10 cellular contexts compared by ENCODE assay signal in genomic region chr22:20983081-20983745, GRCh38. TPM values are rescaled to one million over a fixed set of nuclear protein-coding genes. Genes with fewer than 3 reads are reported as not detected.
DNase-seq lines count a peak whose midpoint lies in the region; ATAC-seq, FAIRE-seq and TF ChIP-seq lines count a peak whose summit lies in the region.
"Had no signal": no experiment of that assay in that cellular context is flagged by ENCODE, and none has a peak within 500 bp of the region (broad histone marks: within the 10 kb centered on the region; RNA-seq: fewer than 3 reads in every experiment).

No MANE protein-coding gene starts in this region.

- TF ChIP-seq EP300 in K562 (IDR thresholded peaks at IDR 0.05; ENCODE audit: low read length) = no peak

- intact Hi-C loops in heart left ventricle (cut with DNase I) = loop anchor here in 3 of 10 donors (5.0 to 10.0 kb wide), 6 partner anchors 36 to 128 kb away; partner anchors contain the start of genes CRKL (in 1 of the 3), PI4KA (in 1 of the 3) and SNAP29 (in 1 of the 3)
- intact Hi-C loops in left ventricle myocardium superior (cut with micrococcal nuclease) = loop anchor here (10.0 kb wide), 1 partner anchor 68 kb away; the partner anchor contains the start of gene CRKL
- intact Hi-C loops in K562 (cut with micrococcal nuclease) = loop anchor here (5.0 kb wide), 2 partner anchors 51 to 206 kb away; no protein-coding TSS in a partner anchor
- intact Hi-C loops in vagina (cut with DNase I) = no loop called here

- no TSS peak for BruUV-seq in K562 (replicated peaks; lab: Mats Ljungman, UMichigan)

- H2BK5ac ChIP-seq in mesenchymal stem cell (ENCODE audit: low read depth, low read length, poor library complexity, severe bottlenecking) = no peak overlapping the region

- DNase-seq in heart left ventricle = no peak
- DNase-seq in left ventricle myocardium superior = no peak
- no peak for DNase-seq in K562 (ENCODE audit: extremely low read depth in 1 of 4, low spot score in 3 of 4)
- peak; percentile 52 for DNase-seq in mesenchymal stem cell
- no peak for DNase-seq in vagina (ENCODE audit: extremely low spot score in 2 of 2)
- no peak for DNase-seq in NK-92 treated with Interleukin-12 subunit alpha and Interleukin-12 subunit beta, amount 100 ng/mL, for 24 hours (lab: John Stamatoyannopoulos, UW)
- DNase-seq in H4 (ENCODE audit: low spot score) = no peak
- DNase-seq in NCI-H510A (lab: John Stamatoyannopoulos, UW) = no peak
- DNase-seq: DMS 273 treated with DMSO at 0.1 percent for 48 hours had no signal

- no peak for ATAC-seq in heart left ventricle
- ATAC-seq in left ventricle myocardium superior = no peak
- ATAC-seq in K562 = no peak

- no peaks in the 10 kb centered on the region for H4K20me1 ChIP-seq in K562 (replicated peaks; ENCODE audit: control insufficient read depth, insufficient read depth, low read length)

- H3K23ac ChIP-seq in mesenchymal stem cell (ENCODE audit: low read length in 2 of 2) = no peak overlapping the region

- H3K9ac ChIP-seq in K562 (ENCODE audit: insufficient read depth in 1 of 2, low read depth in 2 of 2, low read length in 2 of 2) = peak overlapping the region; percentile 85 to 97
- H3K9ac ChIP-seq in mesenchymal stem cell (ENCODE audit: low read length) = peak overlapping the region; percentile 98

- peak overlapping the region; percentile 92 for H3K4me2 ChIP-seq in K562 (ENCODE audit: insufficient read depth, low read length)
- peak overlapping the region; percentile 89 for H3K4me2 ChIP-seq in mesenchymal stem cell (ENCODE audit: low read length, poor library complexity, severe bottlenecking)

- in situ Hi-C loops in K562 (cut with MboI) = no loop called here

- 78 to 90% (median 86%) methylated on average over 5 of the region's 5 CpGs for WGBS in heart left ventricle, 4 donors
- WGBS in K562 (ENCODE audit: insufficient coverage, low coverage, missing lambda C conversion rate) = 67% methylated on average over 5 of the region's 5 CpGs
- WGBS in mesenchymal stem cell = 84% methylated on average over 5 of the region's 5 CpGs

- CTCF ChIA-PET in K562 (lab: Yijun Ruan, JAX; ENCODE audit: low intra/inter-chr PET ratio) = interaction anchor here (1.3 kb wide), 1 partner anchor 19 kb away, joined by 4 read pairs; the partner anchor contains the start of gene THAP7

- no peak overlapping the region for H2AK5ac ChIP-seq in mesenchymal stem cell (ENCODE audit: low read length, severe bottlenecking)

- H3K9me1 ChIP-seq in K562 (ENCODE audit: control insufficient read depth, insufficient read depth, low read length) = peaks cover 13% of the 10 kb centered on the region

- H3K27ac ChIP-seq in heart left ventricle = peak overlapping the region in 3 of 12 donors; percentile 90 to 95 (median 91)
- H3K27ac ChIP-seq in K562 (ENCODE audit: extremely low read depth, low read depth, low read length) = no peak overlapping the region; the same call in 2 of the 3 replicates
- no peak overlapping the region for H3K27ac ChIP-seq in mesenchymal stem cell (ENCODE audit: low read length, poor library complexity, severe bottlenecking)
- peak overlapping the region; percentile 90 for H3K27ac ChIP-seq in vagina

- H3K36me3 ChIP-seq in heart left ventricle (peaks cover 0 to 43% (median 29%) of the 10 kb centered on the region in 9 donors), K562 (ENCODE audit: control insufficient read depth, insufficient read depth, low read length) (peaks cover 47% of the 10 kb centered on the region), mesenchymal stem cell (ENCODE audit: control insufficient read depth in 1 of 2, insufficient read depth in 2 of 2, low read depth in 1 of 2, low read length in 2 of 2) (peaks cover 30 to 38% of the 10 kb centered on the region in 2 experiments), vagina (peaks cover 0 to 10% of the 10 kb centered on the region in 2 donors)

- H2BK120ac ChIP-seq in mesenchymal stem cell (ENCODE audit: low read depth, low read length) = peak overlapping the region; percentile 9

- H3K27me3 ChIP-seq in heart left ventricle = peaks cover 0 to 3% (median 0%) of the 10 kb centered on the region in 9 donors
- no peaks in the 10 kb centered on the region for H3K27me3 ChIP-seq in K562 (ENCODE audit: control insufficient read depth in 2 of 2, insufficient read depth in 2 of 2, low read length in 2 of 2)
- H3K27me3 ChIP-seq in mesenchymal stem cell (ENCODE audit: control insufficient read depth in 1 of 2, insufficient read depth in 1 of 2, low read length in 2 of 2) = peaks cover 0 to 3% of the 10 kb centered on the region in 2 experiments
- H3K27me3 ChIP-seq in vagina = no peaks in the 10 kb centered on the region

- H3K79me1 ChIP-seq in mesenchymal stem cell (replicated peaks; ENCODE audit: low read length, poor library complexity, severe bottlenecking) = peaks cover 37% of the 10 kb centered on the region

- peak overlapping the region; percentile 7 for H4K8ac ChIP-seq in mesenchymal stem cell (ENCODE audit: low read length)

- H3K4me3 ChIP-seq in heart left ventricle = peak overlapping the region; percentile 65 to 99 (median 88)
- peak overlapping the region; percentile 54 for H3K4me3 ChIP-seq in K562
- peak overlapping the region; percentile 90 to 94 for H3K4me3 ChIP-seq in mesenchymal stem cell (ENCODE audit: insufficient read depth in 1 of 2, low read depth in 1 of 2, low read length in 2 of 2)
- H3K4me3 ChIP-seq in vagina = peak overlapping the region; percentile 93 to 99

- H3K79me2 ChIP-seq in K562 (ENCODE audit: control insufficient read depth, insufficient read depth, low read length) = peaks cover 23% of the 10 kb centered on the region

- FAIRE-seq in K562 (lab: Jason Lieb, UNC) = peak; percentile 29

- peak overlapping the region in 1 of 2 experiments; percentile 94 for H3K4ac ChIP-seq in mesenchymal stem cell (ENCODE audit: low read depth in 1 of 2, low read length in 2 of 2)

- no peak for TF ChIP-seq RAD21 in K562 (CRISPR knock-in tag; conservative IDR thresholded peaks at IDR 0.05 in 1 of 2, IDR thresholded peaks at IDR 0.05 in 1 of 2)

- H3K18ac ChIP-seq in mesenchymal stem cell (ENCODE audit: low read depth in 1 of 2, low read length in 2 of 2) = peak overlapping the region in 1 of 2 experiments; percentile 18

- H3K14ac ChIP-seq in mesenchymal stem cell (ENCODE audit: low read length in 2 of 2) = peak overlapping the region in 1 of 2 experiments; percentile 44

- H2AFZ ChIP-seq in K562 (ENCODE audit: low read depth, low read length) (peak overlapping the region; percentile 99), mesenchymal stem cell (ENCODE audit: low read depth, low read length) (peak overlapping the region; percentile 91)

- H3K9me3 ChIP-seq in heart left ventricle (peaks cover 0 to 11% (median 2%) of the 10 kb centered on the region in 12 donors), K562 (replicated peaks; ENCODE audit: control insufficient read depth, insufficient read depth, low read depth, low read length) (peaks cover 10% of the 10 kb centered on the region), mesenchymal stem cell (ENCODE audit: control insufficient read depth, low read length) (peaks cover 7% of the 10 kb centered on the region), vagina (peaks cover 5% of the 10 kb centered on the region)

- H3K4me1 ChIP-seq in heart left ventricle = peaks cover 7 to 39% (median 25%) of the 10 kb centered on the region in 12 donors
- peaks cover 19 to 53% of the 10 kb centered on the region in 2 experiments for H3K4me1 ChIP-seq in K562 (replicated peaks in 1 of 2; ENCODE audit: control insufficient read depth in 2 of 2, insufficient read depth in 2 of 2, low read length in 2 of 2)
- H3K4me1 ChIP-seq in mesenchymal stem cell (ENCODE audit: control insufficient read depth, insufficient read depth, low read depth, low read length) = peaks cover 20% of the 10 kb centered on the region
- H3K4me1 ChIP-seq in vagina = peaks cover 40% of the 10 kb centered on the region

- TF ChIP-seq POLR2A in heart left ventricle (IDR thresholded peaks at IDR 0.05) (no peak), K562 (conservative IDR thresholded peaks at IDR 0.05) (no peak), vagina (IDR thresholded peaks at IDR 0.05) (no peak)

- H2BK12ac ChIP-seq in mesenchymal stem cell (ENCODE audit: low read length in 2 of 2) = peak overlapping the region in 1 of 2 experiments; percentile 65

- TF ChIP-seq CTCF in heart left ventricle (IDR thresholded peaks at IDR 0.05) = no peak
- TF ChIP-seq CTCF in K562 (IDR thresholded peaks at IDR 0.05 in 2 of 3, conservative IDR thresholded peaks at IDR 0.05 in 1 of 3; ENCODE audit: insufficient read depth in 2 of 3, low read depth in 1 of 3, low read length in 3 of 3) = 0 out of 6 replicates have a peak, but pooled peaks of 1 of the 3 experiments have one; percentile 3
- no peak for TF ChIP-seq CTCF in vagina (IDR thresholded peaks at IDR 0.05)

- POLR2A ChIA-PET in K562 (lab: Yijun Ruan, JAX) = interaction anchor here (1.2 to 64.4 kb wide), 9 partner anchors 12 to 177 kb away, joined by 4 to 1556 read pairs (median 11); partner anchors contain the start of genes CRKL, P2RX6, SLC7A4 and THAP7

- H4K91ac ChIP-seq in mesenchymal stem cell (ENCODE audit: low read length) = no peak overlapping the region

- no peak overlapping the region for H2BK15ac ChIP-seq in mesenchymal stem cell (ENCODE audit: low read depth, poor library complexity, severe bottlenecking)

RNA-seq across cellular contexts. Expression of gene LZTR1, which starts 1.1 kb away (rescaled TPM):
- total RNA-seq in heart left ventricle = 10 to 100 TPM; 18.4 to 41.9 (median 26.6) TPM
- polyA plus RNA-seq in heart left ventricle = 10 to 100 TPM; 18.4 to 29.3 TPM
- total RNA-seq in left ventricle myocardium superior = 24.4 TPM
- total RNA-seq in K562 (2011; cell fraction: chromatin; rRNA removed; ENCODE audit: low replicate concordance) = 338 and 754 TPM in 2 replicates
- 395 and 404 TPM in 2 replicates for total RNA-seq in K562 (2011; cell fraction: nucleolus; rRNA removed)
- 258 and 287 TPM in 2 replicates for total RNA-seq in K562 (2011; cell fraction: nucleoplasm; rRNA removed)
- total RNA-seq in K562 (2014; rRNA removed) = 87.2 and 120 TPM in 2 replicates
- 46.4 and 63.0 TPM in 2 replicates for total RNA-seq in K562 (2014; rRNA removed; fragmentation: Illumina TruSeq; extraction: Trizol)
- total RNA-seq in K562 (2015; rRNA removed; fragmentation: Illumina TruSeq; extraction: Trizol) = 51.3 and 53.2 TPM in 2 replicates
- total RNA-seq in K562 (2021) = 132 and 135 TPM in 2 replicates
- 63.0 and 88.5 TPM in 2 replicates for polyA plus RNA-seq in K562 (2011; rRNA removed)
- polyA plus RNA-seq in K562 (2011; cell fraction: cytosol; rRNA removed) = 50.8 and 68.8 TPM in 2 replicates
- 703 and 913 TPM in 2 replicates for polyA plus RNA-seq in K562 (2011; cell fraction: nucleus; rRNA removed)
- polyA plus RNA-seq in K562 (2012) = 80.6 and 93.5 TPM in 2 replicates
- 74.3 and 89.8 TPM in 2 replicates for polyA plus RNA-seq in K562 (2014; fragmentation: Illumina TruSeq; extraction: Trizol)
- 1 to 10 TPM; 2.2 to 3.1 TPM for polyA plus RNA-seq in K562 (2014; fragmentation: Nextera tagmentation; extraction: Ambion mirVana)
- 115 and 129 TPM in 2 replicates for polyA plus RNA-seq in K562 (2014; rRNA removed)
- polyA minus RNA-seq in K562 (2011; rRNA and poly(A)+ RNA removed) = 64.5 and 72.9 TPM in 2 replicates
- polyA minus RNA-seq in K562 (2011; cell fraction: cytosol; rRNA and poly(A)+ RNA removed) = 41.9 and 49.7 TPM in 2 replicates
- 188 and 205 TPM in 2 replicates for polyA minus RNA-seq in K562 (2011; cell fraction: nucleus; rRNA and poly(A)+ RNA removed)
- polyA plus RNA-seq in mesenchymal stem cell (2013, experiment 1 of 2) = 32.0 TPM
- polyA plus RNA-seq in mesenchymal stem cell (2013, experiment 2 of 2) = 29.6 TPM
- total RNA-seq in vagina = 61.9 TPM
- total RNA-seq in H4 (2014; rRNA removed; shearing (Covaris generic)) = 6.8 and 8.2 TPM in 2 replicates

RNA-seq across cellular contexts. Expression of gene AIFM3, which starts 16.2 kb away (rescaled TPM):
- total RNA-seq in heart left ventricle = 1 to 10 TPM in 2 of 9 donors, under 1 TPM in 5, not detected in 2; 0.25 to 3.0 (median 0.49) TPM
- polyA plus RNA-seq in heart left ventricle = under 1 TPM; 0.28 to 0.69 TPM
- 0.52 TPM for total RNA-seq in left ventricle myocardium superior
- 0.14 and 1.4 TPM in 2 replicates for total RNA-seq in K562 (2011; cell fraction: chromatin; rRNA removed; ENCODE audit: low replicate concordance)
- 0.33 and 1.2 TPM in 2 replicates for total RNA-seq in K562 (2011; cell fraction: nucleolus; rRNA removed)
- total RNA-seq in K562 (2011; cell fraction: nucleoplasm; rRNA removed) = 0.53 and 0.81 TPM in 2 replicates
- total RNA-seq in K562 (2014; rRNA removed) = 0.14 TPM in 1 of 2 replicates, not detected in the other
- 0.10 TPM in 1 of 2 replicates, not detected in the other for total RNA-seq in K562 (2014; rRNA removed; fragmentation: Illumina TruSeq; extraction: Trizol)
- 0.07 TPM in 1 of 2 replicates, not detected in the other for total RNA-seq in K562 (2015; rRNA removed; fragmentation: Illumina TruSeq; extraction: Trizol)
- 0.20 and 0.56 TPM in 2 replicates for total RNA-seq in K562 (2021)
- 0.04 and 0.08 TPM in 2 replicates for polyA plus RNA-seq in K562 (2011; rRNA removed)
- 0.06 TPM in 1 of 2 replicates, not detected in the other for polyA plus RNA-seq in K562 (2011; cell fraction: cytosol; rRNA removed)
- polyA plus RNA-seq in K562 (2011; cell fraction: nucleus; rRNA removed) = 0.80 and 0.87 TPM in 2 replicates
- 0.27 and 0.50 TPM in 2 replicates for polyA plus RNA-seq in K562 (2012)
- 0.06 TPM in 1 of 2 replicates, not detected in the other for polyA plus RNA-seq in K562 (2014; fragmentation: Illumina TruSeq; extraction: Trizol)
- under 1 TPM; 0.03 to 0.06 TPM for polyA plus RNA-seq in K562 (2014; fragmentation: Nextera tagmentation; extraction: Ambion mirVana)
- polyA plus RNA-seq in K562 (2014; rRNA removed) = 0.15 TPM in 1 of 2 replicates, not detected in the other
- polyA minus RNA-seq in K562 (2011; rRNA and poly(A)+ RNA removed) = 0.06 TPM in 1 of 2 replicates, not detected in the other
- polyA minus RNA-seq in K562 (2011; cell fraction: cytosol; rRNA and poly(A)+ RNA removed) = not detected in 2 replicates
- 0.27 and 0.44 TPM in 2 replicates for polyA minus RNA-seq in K562 (2011; cell fraction: nucleus; rRNA and poly(A)+ RNA removed)
- 0.18 TPM for polyA plus RNA-seq in mesenchymal stem cell (2013, experiment 1 of 2)
- polyA plus RNA-seq in mesenchymal stem cell (2013, experiment 2 of 2) = 0.08 TPM
- not detected for total RNA-seq in vagina
- not detected in 2 replicates for total RNA-seq in H4 (2014; rRNA removed; shearing (Covaris generic))
- total RNA-seq: T-helper 1 cell treated with Interleukin-12 subunit alpha and Interleukin-12 subunit beta and Interleukin-4 antibody, amounts not matched to agents 30 ng/mL and 1 ng/mL, for 36 hours had no signal

RNA-seq across cellular contexts. Expression of gene THAP7, which starts 18.7 kb away (rescaled TPM):
- total RNA-seq in heart left ventricle = 10 to 100 TPM; 15.3 to 39.0 (median 17.5) TPM
- 10 to 100 TPM; 29.8 to 35.0 TPM for polyA plus RNA-seq in heart left ventricle
- 18.0 TPM for total RNA-seq in left ventricle myocardium superior
- 90.2 and 332 TPM in 2 replicates for total RNA-seq in K562 (2011; cell fraction: chromatin; rRNA removed; ENCODE audit: low replicate concordance)
- 398 and 463 TPM in 2 replicates for total RNA-seq in K562 (2011; cell fraction: nucleolus; rRNA removed)
- total RNA-seq in K562 (2011; cell fraction: nucleoplasm; rRNA removed) = 158 and 211 TPM in 2 replicates
- total RNA-seq in K562 (2014; rRNA removed) = 245 and 323 TPM in 2 replicates
- total RNA-seq in K562 (2014; rRNA removed; fragmentation: Illumina TruSeq; extraction: Trizol) = 32.0 and 35.6 TPM in 2 replicates
- total RNA-seq in K562 (2015; rRNA removed; fragmentation: Illumina TruSeq; extraction: Trizol) = 120 and 129 TPM in 2 replicates
- 169 and 183 TPM in 2 replicates for total RNA-seq in K562 (2021)
- polyA plus RNA-seq in K562 (2011; rRNA removed) = 75.4 and 94.6 TPM in 2 replicates
- polyA plus RNA-seq in K562 (2011; cell fraction: cytosol; rRNA removed) = 137 and 308 TPM in 2 replicates
- 202 and 335 TPM in 2 replicates for polyA plus RNA-seq in K562 (2011; cell fraction: nucleus; rRNA removed)
- polyA plus RNA-seq in K562 (2012) = 114 and 118 TPM in 2 replicates
- polyA plus RNA-seq in K562 (2014; fragmentation: Illumina TruSeq; extraction: Trizol) = 84.1 and 121 TPM in 2 replicates
- polyA plus RNA-seq in K562 (2014; fragmentation: Nextera tagmentation; extraction: Ambion mirVana) = 10 to 100 TPM in 1 of 2 experiments, 1 to 10 TPM in 1; 7.9 to 33.1 TPM
- polyA plus RNA-seq in K562 (2014; rRNA removed) = 263 and 266 TPM in 2 replicates
- 39.0 and 48.5 TPM in 2 replicates for polyA minus RNA-seq in K562 (2011; rRNA and poly(A)+ RNA removed)
- 53.5 and 55.4 TPM in 2 replicates for polyA minus RNA-seq in K562 (2011; cell fraction: cytosol; rRNA and poly(A)+ RNA removed)
- 261 and 385 TPM in 2 replicates for polyA minus RNA-seq in K562 (2011; cell fraction: nucleus; rRNA and poly(A)+ RNA removed)
- polyA plus RNA-seq in mesenchymal stem cell (2013, experiment 1 of 2) = 15.5 TPM
- 15.1 TPM for polyA plus RNA-seq in mesenchymal stem cell (2013, experiment 2 of 2)
- total RNA-seq in vagina = 34.9 TPM
- 41.8 and 45.8 TPM in 2 replicates for total RNA-seq in H4 (2014; rRNA removed; shearing (Covaris generic))

RNA-seq across cellular contexts. Expression of gene P2RX6, which starts 31.8 kb away (rescaled TPM):
- 1 to 10 TPM in 7 of 9 donors, under 1 TPM in 2; 0.21 to 4.8 (median 1.7) TPM for total RNA-seq in heart left ventricle
- under 1 TPM; 0.06 to 0.72 TPM for polyA plus RNA-seq in heart left ventricle
- 1.8 TPM for total RNA-seq in left ventricle myocardium superior
- total RNA-seq in K562 (2011; cell fraction: chromatin; rRNA removed; ENCODE audit: low replicate concordance) = 8.3 and 26.4 TPM in 2 replicates
- 15.5 and 19.3 TPM in 2 replicates for total RNA-seq in K562 (2011; cell fraction: nucleolus; rRNA removed)
- 13.6 and 14.4 TPM in 2 replicates for total RNA-seq in K562 (2011; cell fraction: nucleoplasm; rRNA removed)
- 1.5 and 1.9 TPM in 2 replicates for total RNA-seq in K562 (2014; rRNA removed)
- total RNA-seq in K562 (2014; rRNA removed; fragmentation: Illumina TruSeq; extraction: Trizol) = 0.77 and 1.0 TPM in 2 replicates
- 1.6 and 1.7 TPM in 2 replicates for total RNA-seq in K562 (2015; rRNA removed; fragmentation: Illumina TruSeq; extraction: Trizol)
- total RNA-seq in K562 (2021) = 2.3 and 2.7 TPM in 2 replicates
- polyA plus RNA-seq in K562 (2011; rRNA removed) = 1.2 and 1.5 TPM in 2 replicates
- polyA plus RNA-seq in K562 (2011; cell fraction: cytosol; rRNA removed) = 1.4 and 2.2 TPM in 2 replicates
- 16.2 and 34.8 TPM in 2 replicates for polyA plus RNA-seq in K562 (2011; cell fraction: nucleus; rRNA removed)
- polyA plus RNA-seq in K562 (2012) = 4.7 and 7.9 TPM in 2 replicates
- polyA plus RNA-seq in K562 (2014; fragmentation: Illumina TruSeq; extraction: Trizol) = 1.3 and 1.5 TPM in 2 replicates
- polyA plus RNA-seq in K562 (2014; fragmentation: Nextera tagmentation; extraction: Ambion mirVana) = under 1 TPM in 1 of 2 experiments, not detected in 1; 0.01 TPM
- polyA plus RNA-seq in K562 (2014; rRNA removed) = 3.7 and 3.9 TPM in 2 replicates
- polyA minus RNA-seq in K562 (2011; rRNA and poly(A)+ RNA removed) = 1.6 and 2.5 TPM in 2 replicates
- polyA minus RNA-seq in K562 (2011; cell fraction: cytosol; rRNA and poly(A)+ RNA removed) = 1.0 TPM in 1 of 2 replicates, not detected in the other
- 5.6 and 7.5 TPM in 2 replicates for polyA minus RNA-seq in K562 (2011; cell fraction: nucleus; rRNA and poly(A)+ RNA removed)
- polyA plus RNA-seq in mesenchymal stem cell (2013, experiment 1 of 2) = 1.6 TPM
- 1.5 TPM for polyA plus RNA-seq in mesenchymal stem cell (2013, experiment 2 of 2)
- 1.7 TPM for total RNA-seq in vagina
- 2.0 and 4.0 TPM in 2 replicates for total RNA-seq in H4 (2014; rRNA removed; shearing (Covaris generic))

RNA-seq across cellular contexts. Expression of gene SLC7A4, which starts 49.1 kb away (rescaled TPM):
- 1 to 10 TPM in 1 of 9 donors, under 1 TPM in 2, not detected in 6; 0.24 to 2.8 (median 0.31) TPM for total RNA-seq in heart left ventricle
- not detected for polyA plus RNA-seq in heart left ventricle
- 0.30 TPM for total RNA-seq in left ventricle myocardium superior
- not detected in 2 replicates for total RNA-seq in K562 (2011; cell fraction: chromatin; rRNA removed; ENCODE audit: low replicate concordance)
- total RNA-seq in K562 (2011; cell fraction: nucleolus; rRNA removed) = not detected in 2 replicates
- not detected in 2 replicates for total RNA-seq in K562 (2011; cell fraction: nucleoplasm; rRNA removed)
- total RNA-seq in K562 (2014; rRNA removed) = not detected in 2 replicates
- not detected in 2 replicates for total RNA-seq in K562 (2014; rRNA removed; fragmentation: Illumina TruSeq; extraction: Trizol)
- total RNA-seq in K562 (2015; rRNA removed; fragmentation: Illumina TruSeq; extraction: Trizol) = not detected in 2 replicates
- total RNA-seq in K562 (2021) = not detected in 2 replicates
- not detected in 2 replicates for polyA plus RNA-seq in K562 (2011; rRNA removed)
- 0.07 TPM in 1 of 2 replicates, not detected in the other for polyA plus RNA-seq in K562 (2011; cell fraction: cytosol; rRNA removed)
- polyA plus RNA-seq in K562 (2011; cell fraction: nucleus; rRNA removed) = not detected in 2 replicates
- polyA plus RNA-seq in K562 (2012) = 0.03 and 0.14 TPM in 2 replicates
- not detected in 2 replicates for polyA plus RNA-seq in K562 (2014; fragmentation: Illumina TruSeq; extraction: Trizol)
- not detected for polyA plus RNA-seq in K562 (2014; fragmentation: Nextera tagmentation; extraction: Ambion mirVana)
- not detected in 2 replicates for polyA plus RNA-seq in K562 (2014; rRNA removed)
- polyA minus RNA-seq in K562 (2011; rRNA and poly(A)+ RNA removed) = not detected in 2 replicates
- polyA minus RNA-seq in K562 (2011; cell fraction: cytosol; rRNA and poly(A)+ RNA removed) = not detected in 2 replicates
- polyA minus RNA-seq in K562 (2011; cell fraction: nucleus; rRNA and poly(A)+ RNA removed) = not detected in 2 replicates
- polyA plus RNA-seq in mesenchymal stem cell (2013, experiment 1 of 2) = 0.11 TPM
- 0.16 TPM for polyA plus RNA-seq in mesenchymal stem cell (2013, experiment 2 of 2)
- 0.98 TPM for total RNA-seq in vagina
- total RNA-seq in H4 (2014; rRNA removed; shearing (Covaris generic)) = not detected in 2 replicates
- total RNA-seq: T-helper 1 cell treated with Interleukin-12 subunit alpha and Interleukin-12 subunit beta and Interleukin-4 antibody, amounts not matched to agents 30 ng/mL and 1 ng/mL, for 36 hours had no signal
